Comparison of ENCODE assay signal across 8 cellular contexts in genomic region chr1:174769961-174770549, GRCh38.
A peak's percentile ranks its signal among the peaks of the same experiment; 100 is the strongest.
DNase-seq lines count a peak whose midpoint lies in the region; ATAC-seq and TF ChIP-seq lines count a peak whose summit lies in the region.

No MANE protein-coding gene starts in this region.

- H4K20me1 ChIP-seq in HCT116 (ENCODE audit: insufficient read depth): no peaks in the 10 kb centered on the region

- RAD21 ChIA-PET in HCT116 (lab: Charles Lee; ENCODE audit: low non-redundant PET in 1 of 2, low total read pairs in 2 of 2, uncharacterized antibody in 2 of 2, unreplicated experiment in 2 of 2): no interaction called here

- peak; percentile 87 for TF ChIP-seq RAD21 in HCT116 (IDR thresholded peaks at IDR 0.05; ENCODE audit: low read depth)
- peak; percentile 93 for TF ChIP-seq RAD21 in liver (IDR thresholded peaks at IDR 0.05)

- H3K4me1 Mint-ChIP-seq in CD8-positive, alpha-beta T cell (ENCODE audit: low read depth): peaks cover 3% of the 10 kb centered on the region

- TF ChIP-seq CTCF in CD8-positive, alpha-beta T cell (IDR thresholded peaks at IDR 0.05): peak; percentile 78
- TF ChIP-seq CTCF in HCT116 (IDR thresholded peaks at IDR 0.05 in 2 of 3, conservative IDR thresholded peaks at IDR 0.05 in 1 of 3; ENCODE audit: borderline replicate concordance in 1 of 3, insufficient read depth in 1 of 3, low read depth in 2 of 3, low read length in 2 of 3): peak; percentile 62 to 84 (median 82); a peak in 5 of 6 replicates
- TF ChIP-seq CTCF in liver (IDR thresholded peaks at IDR 0.05; ENCODE audit: low read depth, low read length, missing input control): peak; percentile 83

- no peak overlapping the region for H3K4me2 ChIP-seq in HCT116 (ENCODE audit: low read length)

- H3K79me2 ChIP-seq in HCT116 (ENCODE audit: insufficient read depth, low read length): no peaks in the 10 kb centered on the region

- H3K9me3 Mint-ChIP-seq in CD8-positive, alpha-beta T cell: no peaks in the 10 kb centered on the region

- H3K4me1 ChIP-seq in CD8-positive, alpha-beta T cell (ENCODE audit: insufficient read depth, low read length): no peaks in the 10 kb centered on the region
- H3K4me1 ChIP-seq in HCT116 (ENCODE audit: control insufficient read depth in 1 of 2, insufficient read depth in 2 of 2, low read length in 2 of 2) (no peaks in the 10 kb centered on the region), liver (ENCODE audit: control insufficient read depth in 4 of 4, insufficient read depth in 4 of 4, low read length in 3 of 4) (peaks cover 4 to 30% (median 14%) of the 10 kb centered on the region in 4 donors)

- H3K9me2 ChIP-seq in HCT116 (ENCODE audit: insufficient read depth): no peaks in the 10 kb centered on the region

- BruUV-seq in HCT116 (replicated peaks; lab: Mats Ljungman, UMichigan): no TSS peak

- peak; percentile 65 for ATAC-seq in CD8-positive, alpha-beta T cell
- ATAC-seq in HCT116: no peak
- ATAC-seq in GM18861 (IDR thresholded peaks at IDR 0.05; ENCODE audit: unreplicated experiment): no peak
- ATAC-seq in HG02759 (IDR thresholded peaks at IDR 0.05; ENCODE audit: unreplicated experiment): no peak
- no peak for ATAC-seq in GM21723 (IDR thresholded peaks at IDR 0.05; ENCODE audit: unreplicated experiment)

- no peak overlapping the region for H3K9ac ChIP-seq in HCT116 (ENCODE audit: low read length)
- no peak overlapping the region for H3K9ac ChIP-seq in liver (ENCODE audit: low read depth in 1 of 2, low read length in 2 of 2)

- no peak overlapping the region for H3K4me3 ChIP-seq in CD8-positive, alpha-beta T cell (ENCODE audit: low read depth, low read length)
- H3K4me3 ChIP-seq in HCT116 (replicated peaks in 1 of 2; ENCODE audit: low read depth in 1 of 2, low read length in 2 of 2) (no peak overlapping the region), liver (ENCODE audit: low read depth in 1 of 3, low read length in 3 of 3) (no peak overlapping the region)

- POLR2A ChIA-PET in CD8-positive, alpha-beta T cell (lab: Charles Lee): interaction anchor here (0.9 kb wide), 1 partner anchor 229 kb away, joined by 5 read pairs; no protein-coding TSS in a partner anchor
- POLR2A ChIA-PET in HCT116 (lab: Charles Lee): interaction anchor here (0.8 to 1.0 kb wide), 2 partner anchors 229 to 233 kb away, joined by 3 read pairs; no protein-coding TSS in a partner anchor

- DNase-seq in CD8-positive, alpha-beta T cell: no peak
- DNase-seq in HCT116 (ENCODE audit: low read depth, low spot score) (peak; percentile 37), NCI-H748 treated with DMSO at 0.1 percent for 48 hours (lab: John Stamatoyannopoulos, UW) (peak; percentile 6)
- peak; percentile 42 for DNase-seq in central memory CD4-positive, alpha-beta T cell

- H3K27ac Mint-ChIP-seq in CD8-positive, alpha-beta T cell: no peak overlapping the region

- no peak for TF ChIP-seq POLR2A in HCT116 (IDR thresholded peaks at IDR 0.05; ENCODE audit: borderline replicate concordance, extremely low read depth, insufficient read depth, insufficient read length)

- no peak overlapping the region for H2AFZ ChIP-seq in HCT116 (ENCODE audit: low read depth, low read length, poor library complexity, severe bottlenecking)

- H3K27me3 Mint-ChIP-seq in CD8-positive, alpha-beta T cell (ENCODE audit: low read depth): no peaks in the 10 kb centered on the region

- no peaks in the 10 kb centered on the region for H3K36me3 Mint-ChIP-seq in CD8-positive, alpha-beta T cell

- intact Hi-C loops in CD8-positive, alpha-beta T cell (cut with DNase I, micrococcal nuclease): loop anchor here (1.0 to 10.0 kb wide), 4 partner anchors 213 to 545 kb away; no protein-coding TSS in a partner anchor
- intact Hi-C loops in HCT116 (cut with micrococcal nuclease): loop anchor here (1.0 to 10.0 kb wide), 4 partner anchors 213 to 545 kb away; no protein-coding TSS in a partner anchor

- no peak overlapping the region for H3K27ac ChIP-seq in CD8-positive, alpha-beta T cell (ENCODE audit: low read depth, low read length)
- H3K27ac ChIP-seq in HCT116 (ENCODE audit: low read depth, low read length) (no peak overlapping the region), liver (ENCODE audit: low read depth in 1 of 2, low read length in 2 of 2) (no peak overlapping the region)

- H3K27me3 ChIP-seq in CD8-positive, alpha-beta T cell (ENCODE audit: insufficient read depth, low read length): no peaks in the 10 kb centered on the region
- no peaks in the 10 kb centered on the region for H3K27me3 ChIP-seq in HCT116 (ENCODE audit: insufficient read depth, low read length)
- H3K27me3 ChIP-seq in liver (ENCODE audit: control insufficient read depth in 4 of 4, insufficient read depth in 4 of 4, low read length in 3 of 4): no peaks in the 10 kb centered on the region

- H3K9me3 ChIP-seq in CD8-positive, alpha-beta T cell (ENCODE audit: low read length): no peaks in the 10 kb centered on the region
- H3K9me3 ChIP-seq in HCT116 (ENCODE audit: control insufficient read depth in 1 of 2, insufficient read depth in 1 of 2, low read depth in 1 of 2, low read length in 2 of 2) (no peaks in the 10 kb centered on the region), liver (ENCODE audit: control insufficient read depth in 4 of 4, low read length in 3 of 4) (no peaks in the 10 kb centered on the region)

- CTCF ChIA-PET in CD8-positive, alpha-beta T cell (lab: Charles Lee): interaction anchor here (0.6 to 2.9 kb wide), 4 partner anchors 196 to 353 kb away, joined by 3 to 21 read pairs (median 11); partner anchors contain the start of gene CACYBP
- CTCF ChIA-PET in HCT116 (lab: Charles Lee): interaction anchor here (0.9 to 1.0 kb wide), 2 partner anchors 229 to 259 kb away, joined by 4 to 9 read pairs; no protein-coding TSS in a partner anchor

- H3K36me3 ChIP-seq in CD8-positive, alpha-beta T cell (ENCODE audit: insufficient read depth, low read length): no peaks in the 10 kb centered on the region
- H3K36me3 ChIP-seq in HCT116 (ENCODE audit: control insufficient read depth in 1 of 2, insufficient read depth in 2 of 2, low read length in 2 of 2) (no peaks in the 10 kb centered on the region), liver (ENCODE audit: control insufficient read depth in 4 of 4, insufficient read depth in 3 of 4, low read depth in 1 of 4, low read length in 3 of 4) (no peaks in the 10 kb centered on the region)

- no peak overlapping the region for H3K4me3 Mint-ChIP-seq in CD8-positive, alpha-beta T cell

TF ChIP-seq in HCT116, 20 proteins besides CTCF, POLR2A, EP300 and RAD21:
- no peak for TF ChIP-seq YY1 (IDR thresholded peaks at IDR 0.05; ENCODE audit: extremely low read depth, insufficient replicate concordance, low read depth, low read length)
- TF ChIP-seq ZFX (IDR thresholded peaks at IDR 0.05): no peak
- TF ChIP-seq CBX3 (IDR thresholded peaks at IDR 0.05; ENCODE audit: low read depth): no peak

TF ChIP-seq in liver, 16 proteins besides CTCF, POLR2A, EP300 and RAD21 (continues in another document):
- no peak for TF ChIP-seq SP1 (IDR thresholded peaks at IDR 0.05)
- no peak for TF ChIP-seq ATF3 (IDR thresholded peaks at IDR 0.05)
- no peak for TF ChIP-seq HNF4A (conservative IDR thresholded peaks at IDR 0.05)
- no peak for TF ChIP-seq GABPA (IDR thresholded peaks at IDR 0.05 in 1 of 2, conservative IDR thresholded peaks at IDR 0.05 in 1 of 2)
- no peak for TF ChIP-seq MAX (IDR thresholded peaks at IDR 0.05)
- TF ChIP-seq YY1 (IDR thresholded peaks at IDR 0.05): no peak
- no peak for TF ChIP-seq ZBTB33 (IDR thresholded peaks at IDR 0.05)
- TF ChIP-seq EGR1 (IDR thresholded peaks at IDR 0.05; ENCODE audit: low read depth in 2 of 2): no peak

Comparison
In these comparisons a context has a peak if more than half of its experiments do, and no peak if none do; other contexts are left out.
1. DNase-seq: peak in HCT116 (single experiment), NCI-H748 treated with DMSO at 0.1 percent for 48 hours (single experiment) and central memory CD4-positive, alpha-beta T cell (single experiment); none in CD8-positive, alpha-beta T cell (0 of 7).
2. Peak in every context shown above with its lines, with median percentiles within 50 percentile points of each other: CTCF ChIP-seq.